14 cellular contexts compared by ENCODE assay signal in the genomic region with DNA sequence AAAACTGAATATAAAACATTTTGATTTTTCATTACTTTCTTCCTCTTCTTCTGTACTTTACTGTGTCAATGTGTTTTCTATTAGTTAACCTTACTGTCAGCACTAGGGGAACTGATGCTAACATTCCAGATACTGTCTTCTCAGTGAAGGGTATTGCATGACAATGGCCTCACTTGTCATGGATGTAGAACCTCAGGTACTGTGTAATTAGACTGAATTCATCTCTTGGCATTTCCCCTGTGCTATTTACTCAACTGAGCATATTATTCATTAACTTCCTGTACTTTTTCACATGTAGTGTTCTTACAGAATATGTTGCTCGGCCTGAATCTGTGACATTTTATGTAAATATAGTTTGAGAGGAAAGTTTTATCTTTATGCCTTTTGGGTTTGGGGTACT.
DNase-seq lines count a peak whose midpoint lies in the region; ATAC-seq lines count a peak whose summit lies in the region.
"Had no signal": no experiment of that assay in that cellular context is flagged by ENCODE, and none has a peak within 500 bp of the region (broad histone marks: within the 10 kb centered on the region; RNA-seq: fewer than 3 reads in every experiment).

No MANE protein-coding gene starts in this region.

- peak; percentile 0 for DNase-seq in H7
- peak; percentile 27 for DNase-seq in iPS-NIHi11 (ENCODE audit: low spot score)
- DNase-seq in NCI-H1105 (lab: John Stamatoyannopoulos, UW): no peak
- no peak for DNase-seq in Right ventricle myocardium inferior (ENCODE audit: missing footprints)
- DNase-seq in DMS153 treated with DMSO at 0.1 percent for 48 hours (lab: John Stamatoyannopoulos, UW; ENCODE audit: unreplicated experiment): no peak
- DNase-seq in NCI-H1092 (lab: John Stamatoyannopoulos, UW): no peak
- DNase-seq: Calu3; CD8-positive, alpha-beta T cell; DMS79; GF-D8; GM23248; H9 had no signal

- H3K4me3 ChIP-seq in H7 (ENCODE audit: insufficient read depth, low read depth, low read length): no peak overlapping the region
- H3K4me3 ChIP-seq: BLaER1 treated with 17β-estradiol and CSF1 and Interleukin-3, amounts not matched to agents 10 nM and 100 nM; GM23248 had no signal

- intact Hi-C loops in Right ventricle myocardium inferior (cut with DNase I): no loop called here

- ATAC-seq in GM18508 (IDR thresholded peaks at IDR 0.05; ENCODE audit: insufficient read depth, unreplicated experiment) (peak; percentile 65), Right ventricle myocardium inferior (no peak)
- ATAC-seq: CD8-positive, alpha-beta T cell had no signal

- no peaks in the 10 kb centered on the region for H3K36me3 ChIP-seq in H7 (replicated peaks; ENCODE audit: control insufficient read depth, insufficient read depth, low read length)
- H3K36me3 ChIP-seq: BLaER1 treated with 17β-estradiol and CSF1 and Interleukin-3, amounts not matched to agents 10 nM and 100 nM had no signal

- H3K27me3 ChIP-seq in H7 (ENCODE audit: control insufficient read depth, insufficient read depth, low read length): no peaks in the 10 kb centered on the region
- H3K27me3 ChIP-seq: BLaER1 treated with 17β-estradiol and CSF1 and Interleukin-3, amounts not matched to agents 10 nM and 100 nM had no signal

Comparison
In these comparisons a context has a peak if more than half of its experiments do, and no peak if none do; other contexts are left out.
1. DNase-seq: peak in H7 (single experiment) and iPS-NIHi11 (single experiment); none in NCI-H1105 (single experiment), Right ventricle myocardium inferior (single experiment), DMS153 treated with DMSO at 0.1 percent for 48 hours (single experiment) and NCI-H1092 (single experiment).